Comparison of ENCODE assay signal across 12 cellular contexts in genomic region chr5:143717400-143717799, GRCh38.
DNase-seq lines count a peak whose midpoint lies in the region; ATAC-seq and TF ChIP-seq lines count a peak whose summit lies in the region.
"Had no signal": no experiment of that assay in that cellular context is flagged by ENCODE, and none has a peak within 500 bp of the region (broad histone marks: within the 10 kb centered on the region; RNA-seq: fewer than 3 reads in every experiment).

No MANE protein-coding gene starts in this region.

- TF ChIP-seq CTCF in fibroblast of villous mesenchyme (IDR thresholded peaks at IDR 0.05; ENCODE audit: insufficient read depth, low read depth, low read length): no peak

- H3K9me3 Mint-ChIP-seq in effector memory CD8-positive, alpha-beta T cell: no peaks in the 10 kb centered on the region

- no peak overlapping the region for H3K4me3 ChIP-seq in fibroblast of villous mesenchyme (ENCODE audit: low read depth, low read length)

- no peaks in the 10 kb centered on the region for H3K4me1 Mint-ChIP-seq in effector memory CD8-positive, alpha-beta T cell (ENCODE audit: low read depth in 2 of 2)
- H3K4me1 Mint-ChIP-seq: WTC11 had no signal

- peak; percentile 82 for DNase-seq in GM04504 (ENCODE audit: low read depth)
- DNase-seq in fibroblast of villous mesenchyme (ENCODE audit: low read depth): peak; percentile 31
- peak; percentile 33 for DNase-seq in renal cortical epithelial cell (ENCODE audit: low read depth)
- no peak for DNase-seq in effector memory CD8-positive, alpha-beta T cell
- DNase-seq in stimulated activated naive CD4-positive, alpha-beta T cell treated with Interleukin-2 at 50 U/mL for 16 hours (lab: John Stamatoyannopoulos, UW): no peak
- DNase-seq: activated T-cell treated with anti-CD3 and anti-CD28 coated beads for 4 hours, NCI-H1105, NCI-H69 had no signal

- H3K27ac Mint-ChIP-seq in effector memory CD8-positive, alpha-beta T cell: no peak overlapping the region
- H3K27ac Mint-ChIP-seq: WTC11 had no signal

- ATAC-seq in SK-N-SH treated with all-trans-retinoic acid at 6 μM for 48 hours: peak; percentile 95
- no peak for ATAC-seq in GM21723 (IDR thresholded peaks at IDR 0.05; ENCODE audit: unreplicated experiment)
- ATAC-seq in effector memory CD8-positive, alpha-beta T cell (replicated peaks): no peak
- ATAC-seq in HG03469 (IDR thresholded peaks at IDR 0.05; ENCODE audit: unreplicated experiment): no peak
- ATAC-seq: WTC11 had no signal

- H3K36me3 Mint-ChIP-seq in effector memory CD8-positive, alpha-beta T cell (ENCODE audit: insufficient read depth): no peaks in the 10 kb centered on the region
- H3K36me3 Mint-ChIP-seq: WTC11 had no signal

- H3K27me3 Mint-ChIP-seq in effector memory CD8-positive, alpha-beta T cell: no peaks in the 10 kb centered on the region

- H3K4me3 Mint-ChIP-seq in effector memory CD8-positive, alpha-beta T cell: no peak overlapping the region
- H3K4me3 Mint-ChIP-seq: WTC11 had no signal

TF ChIP-seq in SK-N-SH treated with all-trans-retinoic acid at 6 μM for 48 hours, 23 proteins besides CTCF, POLR2A, EP300 and RAD21:
- TF ChIP-seq RARB (CRISPR knock-in tag; IDR thresholded peaks at IDR 0.05) (no peak), GLIS3 (CRISPR knock-in tag; IDR thresholded peaks at IDR 0.05) (no peak), OSR1 (CRISPR knock-in tag; IDR thresholded peaks at IDR 0.05) (no peak), ISL1 (CRISPR knock-in tag; IDR thresholded peaks at IDR 0.05) (peak; percentile 45), TSHZ2 (CRISPR knock-in tag; IDR thresholded peaks at IDR 0.05) (no peak), TOX (CRISPR knock-in tag; IDR thresholded peaks at IDR 0.05; ENCODE audit: borderline replicate concordance) (no peak)

Comparison
In these comparisons a context has a peak if more than half of its experiments do, and no peak if none do; other contexts are left out.
1. DNase-seq: peak in GM04504 (single experiment), fibroblast of villous mesenchyme (single experiment) and renal cortical epithelial cell (single experiment); none in effector memory CD8-positive, alpha-beta T cell (0 of 3) and stimulated activated naive CD4-positive, alpha-beta T cell treated with Interleukin-2 at 50 U/mL for 16 hours (single experiment).